In genomic region chr6:90611543-90611864, GRCh38 we compare ENCODE assay signal across 1 cellular context.
TF ChIP-seq lines count a peak whose summit lies in the region.

No MANE protein-coding gene starts in this region.

TF ChIP-seq in K562, 482 proteins besides CTCF, POLR2A, EP300 and RAD21:
- TF ChIP-seq CHD7 (IDR thresholded peaks at IDR 0.05; ENCODE audit: low read depth, low read length) (no peak), ZNF584 (CRISPR knock-in tag; IDR thresholded peaks at IDR 0.05; ENCODE audit: low read depth) (no peak), AFF4 (CRISPR knock-in tag; IDR thresholded peaks at IDR 0.05) (0 out of 2 replicates have a peak, but pooled peaks have one; percentile 3), ETS2 (tag; IDR thresholded peaks at IDR 0.05; ENCODE audit: borderline replicate concordance, poor library complexity, severe bottlenecking) (no peak)
